ENCODE assay signal across 19 cellular contexts in the genomic region with DNA sequence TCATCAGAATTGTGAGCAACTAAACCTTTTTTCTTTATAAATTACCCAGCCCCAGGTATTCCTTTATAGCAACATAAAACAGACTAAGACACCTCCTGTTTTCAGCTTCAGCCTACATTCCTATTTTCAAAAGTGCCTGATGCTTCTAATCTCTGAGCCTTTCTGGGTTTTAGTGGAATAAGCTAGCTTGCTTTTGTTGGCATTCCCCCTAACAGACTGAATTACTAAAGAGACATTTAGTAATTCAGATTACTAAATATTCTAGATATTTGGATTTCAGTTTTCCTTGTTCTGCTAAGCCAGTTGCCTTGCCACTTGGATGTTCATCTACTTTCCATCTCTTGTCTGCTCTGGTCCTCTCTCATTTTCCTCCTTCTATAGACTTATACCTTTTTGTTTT. TPM values are rescaled to one million over a fixed set of nuclear protein-coding genes. Genes with fewer than 3 reads are reported as not detected.
"Had no signal": no experiment of that assay in that cellular context is flagged by ENCODE, and none has a peak within 500 bp of the region (broad histone marks: within the 10 kb centered on the region; RNA-seq: fewer than 3 reads in every experiment).

No MANE protein-coding gene starts in this region.

- H3K36me3 ChIP-seq: adrenal gland, breast epithelium, esophagus squamous epithelium, ovary, prostate gland, spleen, transverse colon, WERI-Rb-1 had no signal

- H3K27me3 ChIP-seq: adrenal gland, breast epithelium, esophagus squamous epithelium, foreskin keratinocyte, ovary, transverse colon had no signal

- H3K27ac ChIP-seq: adrenal gland, breast epithelium, foreskin keratinocyte, ovary, prostate gland, spleen, transverse colon, WERI-Rb-1 had no signal

- H3K4me1 ChIP-seq: breast epithelium, prostate gland had no signal

- H3K4me3 ChIP-seq: adrenal gland, breast epithelium, esophagus squamous epithelium, ovary, prostate gland, spleen, transverse colon had no signal

- DNase-seq: activated gamma-delta T cell treated with Interleukin-2 at 50 U/mL for 16 hours; activated T-cell treated with anti-CD3 and anti-CD28 coated beads, Interleukin-2, amount 50 U/mL, for 1 hour; adrenal gland; cortex of kidney; endodermal cell; esophagus squamous epithelium; foreskin keratinocyte; kidney; naive thymus-derived CD8-positive, alpha-beta T cell; ovary; spleen; stimulated activated CD4-positive, alpha-beta T cell treated with anti-CD3 and anti-CD28 coated beads, Interleukin-4, amount 100 ng/mL, for 24 hours; T-helper 1 cell; transverse colon; WERI-Rb-1 had no signal

- H3K9me3 ChIP-seq: adrenal gland, breast epithelium, esophagus squamous epithelium, ovary, prostate gland, spleen, transverse colon had no signal

- ATAC-seq: activated naive CD4-positive, alpha-beta T cell treated with anti-CD3 and anti-CD28 coated beads, Interleukin-2, amount 50 U/mL, for 72 hours; foreskin keratinocyte; left lobe of liver; naive thymus-derived CD8-positive, alpha-beta T cell had no signal

RNA-seq across cellular contexts. Expression of a gene that starts 10.5 kb away (rescaled TPM):
- total RNA-seq: naive thymus-derived CD8-positive, alpha-beta T cell had no signal
- polyA plus RNA-seq: naive thymus-derived CD8-positive, alpha-beta T cell had no signal
